ENCODE assay signal across 8 cellular contexts in the genomic region with DNA sequence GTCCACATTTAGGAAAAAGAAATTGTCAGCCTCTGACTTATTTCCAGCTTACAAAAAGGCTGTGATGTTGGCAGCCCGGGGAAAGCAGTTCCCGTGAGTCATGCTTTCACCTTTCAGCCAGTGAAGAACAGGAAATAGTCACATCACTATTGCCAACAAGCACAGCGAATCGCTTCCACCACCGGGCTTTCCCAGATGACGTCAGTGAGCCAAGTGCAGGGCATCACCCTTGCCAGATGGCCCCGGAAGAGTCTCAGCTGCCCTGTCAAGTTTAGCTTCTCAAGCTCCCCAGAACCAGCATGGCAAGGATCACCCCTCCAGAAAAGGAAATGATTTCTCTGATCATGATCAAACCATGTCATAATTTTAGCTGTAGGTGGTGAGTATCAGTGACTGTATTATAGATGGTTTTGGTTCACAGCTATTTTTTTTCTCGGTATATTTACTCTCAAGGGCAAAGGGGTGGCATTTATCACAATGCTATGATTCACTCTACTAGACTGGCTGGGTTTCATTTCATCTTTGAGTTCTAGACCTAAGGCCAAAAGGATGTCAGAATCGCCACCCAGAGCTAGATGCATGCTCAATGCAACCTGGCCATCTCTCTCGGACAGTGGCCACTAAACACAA. TPM values are rescaled to one million over a fixed set of nuclear protein-coding genes. Genes with fewer than 3 reads are reported as not detected.
DNase-seq lines count a peak whose midpoint lies in the region; ATAC-seq and TF ChIP-seq lines count a peak whose summit lies in the region.

No MANE protein-coding gene starts in this region.

- peak overlapping the region; percentile 16; the same call in 1 of the 2 replicates for H3K4me3 ChIP-seq in PC-3 (ENCODE audit: low read length)
- no peak overlapping the region for H3K4me3 ChIP-seq in fibroblast of mammary gland (ENCODE audit: control insufficient read depth, low read depth, low read length)
- H3K4me3 ChIP-seq in suprapubic skin = peak overlapping the region; percentile 11

- TSS peak; percentile 68 for BruUV-seq in PC-3 (replicated peaks; lab: Mats Ljungman, UMichigan)

- H3K79me2 ChIP-seq in PC-3 (ENCODE audit: low read length) = peaks cover 4% of the 10 kb centered on the region; the same call in 1 of the 2 replicates

- POLR2A ChIA-PET in PC-3 (lab: Charles Lee; ENCODE audit: unreplicated experiment) = interaction anchor here (0.5 to 2.1 kb wide), 9 partner anchors 13 to 97 kb away, joined by 3 to 8 read pairs (median 4); no protein-coding TSS in a partner anchor

- no peak for TF ChIP-seq POLR2A in suprapubic skin (IDR thresholded peaks at IDR 0.05)

- intact Hi-C loops in PC-3 (cut with micrococcal nuclease) = no loop called here

- H3K9me3 ChIP-seq in PC-3 (ENCODE audit: low read length) (no peaks in the 10 kb centered on the region), suprapubic skin (no peaks in the 10 kb centered on the region)

- no peaks in the 10 kb centered on the region for H3K9me2 ChIP-seq in PC-3 (replicated peaks; ENCODE audit: low read length)

- peak overlapping the region; percentile 81 for H3K9ac ChIP-seq in PC-3 (ENCODE audit: low read length)

- H3K27me3 ChIP-seq in PC-3 (ENCODE audit: low read length) (no peaks in the 10 kb centered on the region), suprapubic skin (no peaks in the 10 kb centered on the region)

- no peak overlapping the region for H2AFZ ChIP-seq in PC-3 (ENCODE audit: low read length)

- H3K27ac ChIP-seq in PC-3 (ENCODE audit: low read length) (peak overlapping the region; percentile 95), suprapubic skin (peak overlapping the region; percentile 59)

- DNase-seq in C1 segment of cervical spinal cord (lab: John Stamatoyannopoulos, UW) (peak in 12 of 14 donors; percentile 10 to 85 (median 60)), PC-3 (peak; percentile 98), activated T-helper 1 cell treated with Interleukin-2 at 50 U/mL for 16 hours (ENCODE audit: low read depth) (peak; percentile 75), fibroblast of mammary gland (ENCODE audit: low read depth) (peak; percentile 100), occipital lobe (lab: John Stamatoyannopoulos, UW) (peak; percentile 59), suprapubic skin (ENCODE audit: low spot score in 2 of 2) (peak; percentile 88 to 93)

- no peaks in the 10 kb centered on the region for H4K20me1 ChIP-seq in PC-3 (ENCODE audit: low read length)

- WGBS in suprapubic skin = 13% methylated on average over 10 of the region's 10 CpGs

- no peak for TF ChIP-seq CTCF in PC-3 (conservative IDR thresholded peaks at IDR 0.05; ENCODE audit: low read depth, low read length)
- TF ChIP-seq CTCF in fibroblast of mammary gland (conservative IDR thresholded peaks at IDR 0.05; ENCODE audit: control insufficient read depth, insufficient read depth, low read depth, low read length) = no peak
- TF ChIP-seq CTCF in suprapubic skin (IDR thresholded peaks at IDR 0.05) = no peak

- peak overlapping the region; percentile 76 for H3K4me2 ChIP-seq in PC-3 (ENCODE audit: low read length)

- CTCF ChIA-PET in PC-3 (lab: Charles Lee) = interaction anchor here (1.5 to 1.6 kb wide), 2 partner anchors 85 to 97 kb away, joined by 7 to 12 read pairs; no protein-coding TSS in a partner anchor

- ATAC-seq in GM19372 (IDR thresholded peaks at IDR 0.05; ENCODE audit: low read depth, unreplicated experiment) (peak; percentile 93), HG03520 (IDR thresholded peaks at IDR 0.05; ENCODE audit: unreplicated experiment) (peak; percentile 93), PC-3 (peak; percentile 82)

- H3K36me3 ChIP-seq in PC-3 (ENCODE audit: low read depth, low read length) (no peaks in the 10 kb centered on the region), suprapubic skin (no peaks in the 10 kb centered on the region)

- peaks cover 7% of the 10 kb centered on the region for H3F3A ChIP-seq in PC-3 (ENCODE audit: low read length, unreplicated experiment)

- TF ChIP-seq EP300 in suprapubic skin (IDR thresholded peaks at IDR 0.05) = no peak

- peaks cover 51% of the 10 kb centered on the region for H3K4me1 ChIP-seq in PC-3 (ENCODE audit: insufficient read depth, low read length)
- peaks cover 23% of the 10 kb centered on the region for H3K4me1 ChIP-seq in suprapubic skin

RNA-seq across cellular contexts. Expression of gene B3GNT5, which starts 32.9 kb away (rescaled TPM):
- 22.9 and 29.2 TPM in 2 replicates for total RNA-seq in PC-3 (2014; rRNA removed)
- total RNA-seq in occipital lobe = 24.0 TPM
- total RNA-seq in suprapubic skin = 10 to 100 TPM; 14.6 to 30.8 (median 27.5) TPM
